ENCODE assay signal across 8 cellular contexts in genomic region chr10:124740374-124741280, GRCh38. TPM values are rescaled to one million over a fixed set of nuclear protein-coding genes. Genes with fewer than 3 reads are reported as not detected.
DNase-seq lines count a peak whose midpoint lies in the region; ATAC-seq and TF ChIP-seq lines count a peak whose summit lies in the region.

No MANE protein-coding gene starts in this region.

- peaks cover 55% of the 10 kb centered on the region for H3K4me1 Mint-ChIP-seq in endothelial cell (ENCODE audit: unreplicated experiment)

- peaks cover 10% of the 10 kb centered on the region for H3K36me3 Mint-ChIP-seq in endothelial cell (ENCODE audit: low read depth, unreplicated experiment)

- H3K4me1 ChIP-seq in BLaER1 (peaks cover 80% of the 10 kb centered on the region), iPS-20b (ENCODE audit: insufficient read depth, low read length) (peaks cover 64% of the 10 kb centered on the region), spleen (peaks cover 70 to 92% (median 82%) of the 10 kb centered on the region in 6 donors)

- peak overlapping the region; percentile 83 for H3K27ac ChIP-seq in BLaER1
- peak overlapping the region; percentile 87 for H3K27ac ChIP-seq in angular gyrus (ENCODE audit: low read depth, low read length)
- H3K27ac ChIP-seq in iPS-20b (ENCODE audit: low read length), result no peak overlapping the region
- peak overlapping the region; percentile 73 to 95 (median 90) for H3K27ac ChIP-seq in spleen

- H3K9me3 ChIP-seq in BLaER1 (no peaks in the 10 kb centered on the region), iPS-20b (ENCODE audit: insufficient read depth, low read depth, low read length) (no peaks in the 10 kb centered on the region), spleen (no peaks in the 10 kb centered on the region)

- peak overlapping the region; percentile 92 for H3K4me2 ChIP-seq in BLaER1

- no peaks in the 10 kb centered on the region for H3K9me3 Mint-ChIP-seq in endothelial cell (ENCODE audit: unreplicated experiment)

- peak overlapping the region; percentile 96 for H3K4me3 ChIP-seq in BLaER1
- H3K4me3 ChIP-seq in iPS-20b (ENCODE audit: low read length), result peak overlapping the region; percentile 35
- H3K4me3 ChIP-seq in spleen, result peak overlapping the region in 6 of 8 donors; percentile 11 to 89 (median 84)

- intact Hi-C loops in spleen (cut with DNase I; ENCODE audit: low total_unique reads), result loop anchor here (5.0 to 10.0 kb wide), 2 partner anchors 96 to 208 kb away; no protein-coding TSS in a partner anchor

- no peak overlapping the region for H3K4me3 Mint-ChIP-seq in endothelial cell (ENCODE audit: unreplicated experiment)

- H4K20me1 ChIP-seq in BLaER1, result peaks cover 70% of the 10 kb centered on the region

- H3K27me3 Mint-ChIP-seq in endothelial cell (ENCODE audit: unreplicated experiment), result peaks cover 7% of the 10 kb centered on the region

- TF ChIP-seq CTCF in spleen (IDR thresholded peaks at IDR 0.05 in 8 of 11, conservative IDR thresholded peaks at IDR 0.05 in 3 of 11) (no peak), endothelial cell (IDR thresholded peaks at IDR 0.05; ENCODE audit: unreplicated experiment) (no peak)

- peak; percentile 18 for ATAC-seq in GM19395 (IDR thresholded peaks at IDR 0.05; ENCODE audit: unreplicated experiment)

- DNase-seq in KG1 (lab: John Stamatoyannopoulos, UW) (peak; percentile 37), spleen (peak; percentile 92), D341Med (ENCODE audit: low spot score) (no peak), endothelial cell (ENCODE audit: low spot score) (no peak)

- H3K27ac Mint-ChIP-seq in endothelial cell (ENCODE audit: unreplicated experiment), result no peak overlapping the region

- no peak for TF ChIP-seq POLR2A in spleen (IDR thresholded peaks at IDR 0.05)

- no peaks in the 10 kb centered on the region for H3K27me3 ChIP-seq in BLaER1
- peaks cover 52% of the 10 kb centered on the region for H3K27me3 ChIP-seq in iPS-20b (ENCODE audit: insufficient read depth, low read length)
- H3K27me3 ChIP-seq in spleen (replicated peaks in 1 of 7), result no peaks in the 10 kb centered on the region

- H3K9ac ChIP-seq in BLaER1 (peak overlapping the region; percentile 73), iPS-20b (ENCODE audit: low read depth, low read length) (no peak overlapping the region; the same call in 1 of the 2 replicates)

- H3K36me3 ChIP-seq in BLaER1 (no peaks in the 10 kb centered on the region), iPS-20b (ENCODE audit: insufficient read depth, low read depth, low read length) (no peaks in the 10 kb centered on the region), spleen (peaks cover 0 to 8% (median 0%) of the 10 kb centered on the region in 6 donors)

- 19 to 26% (median 21%) methylated on average over 18 of the region's 18 CpGs for WGBS in spleen, 5 donors

RNA-seq across cellular contexts. Expression of gene FAM53B, which starts 3.6 kb away (rescaled TPM):
- total RNA-seq in spleen, result 10 to 100 TPM; 43.8 to 94.0 (median 68.9) TPM
- 10 to 100 TPM; 13.3 to 35.2 (median 20.0) TPM for polyA plus RNA-seq in spleen
- total RNA-seq in endothelial cell (ENCODE audit: unreplicated experiment), result 21.0 TPM

RNA-seq across cellular contexts. Expression of gene EEF1AKMT2, which starts 51.1 kb away (rescaled TPM):
- total RNA-seq in spleen, result 10 to 100 TPM; 16.1 to 27.1 (median 18.0) TPM
- polyA plus RNA-seq in spleen, result 10 to 100 TPM; 15.3 to 18.2 (median 16.3) TPM
- total RNA-seq in endothelial cell (ENCODE audit: unreplicated experiment), result 12.5 TPM

Comparison
In these comparisons a context has a peak if more than half of its experiments do, and no peak if none do; other contexts are left out.
1. H3K4me3 ChIP-seq: peak in every context shown above with its lines; median percentile 96 in BLaER1; 84 in spleen; 35 in iPS-20b.
2. DNase-seq: peak in KG1 (single experiment) and spleen (single experiment); none in D341Med (single experiment) and endothelial cell (single experiment).